Comparison of ENCODE assay signal across 8 cellular contexts in genomic region chr11:68313574-68314202, GRCh38. TPM values are rescaled to one million over a fixed set of nuclear protein-coding genes. Genes with fewer than 3 reads are reported as not detected.
DNase-seq lines count a peak whose midpoint lies in the region; ATAC-seq and TF ChIP-seq lines count a peak whose summit lies in the region.

No MANE protein-coding gene starts in this region.

- H3K79me2 ChIP-seq in DND-41 (ENCODE audit: insufficient read depth, low read length) = peaks cover 40% of the 10 kb centered on the region

- H3K4me3 Mint-ChIP-seq in chondrocyte (ENCODE audit: unreplicated experiment) = peak overlapping the region; percentile 89

- peak overlapping the region; percentile 44 to 67; a peak in 3 of 4 replicates for H3K4me3 ChIP-seq in DND-41 (ENCODE audit: low read depth in 1 of 2, low read length in 2 of 2)
- peak overlapping the region; percentile 63 for H3K4me3 ChIP-seq in mesodermal cell (ENCODE audit: extremely low read depth, insufficient read depth, low read length, poor library complexity, severe bottlenecking)

- H3K9ac ChIP-seq in DND-41 (ENCODE audit: low read depth, low read length) = peak overlapping the region; percentile 60

- H3K27ac ChIP-seq in DND-41 (ENCODE audit: low read length) (peak overlapping the region; percentile 50), mesodermal cell (ENCODE audit: low read depth, low read length, severe bottlenecking) (peak overlapping the region; percentile 7)

- H4K20me1 ChIP-seq in DND-41 (ENCODE audit: insufficient read depth, low read length) = peaks cover 34% of the 10 kb centered on the region

- peak; percentile 49 for DNase-seq in DND-41
- DNase-seq in NAMALWA (ENCODE audit: low spot score) = peak; percentile 31
- no peak for DNase-seq in chondrocyte (ENCODE audit: low spot score)
- no peak for DNase-seq in globus pallidus (ENCODE audit: low spot score)

- H3K36me3 Mint-ChIP-seq in chondrocyte (ENCODE audit: low read depth) = no peaks in the 10 kb centered on the region

- peak overlapping the region; percentile 57 for H2AFZ ChIP-seq in DND-41 (ENCODE audit: low read depth, low read length)

- WGBS in mesodermal cell (ENCODE audit: insufficient coverage in 2 of 2), 2 experiments = 3 to 12% methylated on average over 11 to 15 of the region's 19 CpGs

- H3K4me1 Mint-ChIP-seq in chondrocyte (ENCODE audit: low read depth) = peaks cover 44% of the 10 kb centered on the region

- H3K4me1 ChIP-seq in DND-41 (ENCODE audit: insufficient read depth, low read length) (peaks cover 29% of the 10 kb centered on the region), mesodermal cell (ENCODE audit: control insufficient read depth, insufficient read depth, low read length, poor library complexity, severe bottlenecking) (peaks cover 16% of the 10 kb centered on the region)

- no peaks in the 10 kb centered on the region for H3K27me3 Mint-ChIP-seq in chondrocyte (ENCODE audit: low read depth)

- no peak for TF ChIP-seq CTCF in DND-41 (IDR thresholded peaks at IDR 0.05; ENCODE audit: borderline replicate concordance, extremely low read depth, low read length, poor library complexity, severe bottlenecking)
- TF ChIP-seq CTCF in chondrocyte (IDR thresholded peaks at IDR 0.05) = peak; percentile 2

- H3K36me3 ChIP-seq in DND-41 (ENCODE audit: insufficient read depth, low read length) = no peaks in the 10 kb centered on the region
- no peaks in the 10 kb centered on the region for H3K36me3 ChIP-seq in mesodermal cell (ENCODE audit: control insufficient read depth, insufficient read depth, low read length)

- no peaks in the 10 kb centered on the region for H3K27me3 ChIP-seq in DND-41 (ENCODE audit: insufficient read depth, low read length, poor library complexity)

- H3K9me3 Mint-ChIP-seq in chondrocyte (ENCODE audit: low read depth) = no peaks in the 10 kb centered on the region

- peak overlapping the region; percentile 89 for H3K27ac Mint-ChIP-seq in chondrocyte (ENCODE audit: unreplicated experiment)

- H3K9me3 ChIP-seq in DND-41 (ENCODE audit: insufficient read depth, low read length, severe bottlenecking) (no peaks in the 10 kb centered on the region), mesodermal cell (ENCODE audit: control insufficient read depth, low read length) (no peaks in the 10 kb centered on the region)

- peak overlapping the region; percentile 86 for H3K4me2 ChIP-seq in DND-41 (ENCODE audit: insufficient read depth, low read length)

- ATAC-seq in DND-41 (ENCODE audit: insufficient read depth, low read depth) (peak; percentile 54), HG02763 (IDR thresholded peaks at IDR 0.05; ENCODE audit: unreplicated experiment) (no peak), GM21786 (IDR thresholded peaks at IDR 0.05; ENCODE audit: unreplicated experiment) (no peak), HG03045 (IDR thresholded peaks at IDR 0.05; ENCODE audit: unreplicated experiment) (no peak)

RNA-seq across cellular contexts. Expression of gene LRP5, which starts 1.3 kb away (rescaled TPM):
- total RNA-seq in chondrocyte = 38.7 to 61.0 TPM (median 47.2 TPM) in 3 replicates
- polyA plus RNA-seq in mesodermal cell (2013, experiment 1 of 2) = 40.3 TPM
- 30.3 TPM for polyA plus RNA-seq in mesodermal cell (2013, experiment 2 of 2)

RNA-seq across cellular contexts. Expression of gene C11orf24, which starts 41.9 kb away (rescaled TPM):
- total RNA-seq in chondrocyte = 104 to 110 TPM (median 107 TPM) in 3 replicates
- 45.2 TPM for polyA plus RNA-seq in mesodermal cell (2013, experiment 1 of 2)
- polyA plus RNA-seq in mesodermal cell (2013, experiment 2 of 2) = 38.9 TPM

Comparison
In these comparisons a context has a peak if more than half of its experiments do, and no peak if none do; other contexts are left out.
1. DNase-seq: peak in DND-41 (single experiment) and NAMALWA (single experiment); none in chondrocyte (single experiment) and globus pallidus (single experiment).